In genomic region chr1:70573317-70573843, GRCh38 we compare ENCODE assay signal across 33 cellular contexts.
DNase-seq lines count a peak whose midpoint lies in the region; ATAC-seq, FAIRE-seq and TF ChIP-seq lines count a peak whose summit lies in the region.
"Had no signal": no experiment of that assay in that cellular context is flagged by ENCODE, and none has a peak within 500 bp of the region (broad histone marks: within the 10 kb centered on the region; RNA-seq: fewer than 3 reads in every experiment).

No MANE protein-coding gene starts in this region.

- DNase-seq in K562 (ENCODE audit: extremely low read depth in 1 of 4, low spot score in 3 of 4) (no peak), H1 (ENCODE audit: low read depth in 1 of 2, low spot score in 2 of 2) (no peak), frontal cortex (ENCODE audit: low spot score in 2 of 2) (no peak), vagina (ENCODE audit: extremely low spot score in 2 of 2) (no peak), sciatic nerve (ENCODE audit: low spot score) (no peak)
- no peak for DNase-seq in activated CD8-positive, alpha-beta memory T cell treated with anti-CD3 and anti-CD28 coated beads for 24 hours
- DNase-seq: 8988T; ACHN; AML-193; BE2C; C1 segment of cervical spinal cord; Caco-2; Calu3; CD4-positive, alpha-beta memory T cell; CD4-positive, alpha-beta T cell; CD4-positive, CD25-positive, alpha-beta regulatory T cell; CD8-positive, alpha-beta memory T cell; CD8-positive, alpha-beta T cell; COR-L47; DMS 273 treated with DMSO at 0.1 percent for 48 hours; DMS153; DMS53; DMS79; DMS79 treated with DMSO at 0.1 percent for 48 hours; DND-41; EL had no signal

- no peak overlapping the region for H3K27ac ChIP-seq in K562 (ENCODE audit: extremely low read depth, low read depth, low read length)
- no peak overlapping the region for H3K27ac ChIP-seq in H1 (ENCODE audit: low read depth, low read length)
- H3K27ac ChIP-seq in vagina: no peak overlapping the region
- H3K27ac ChIP-seq: 22Rv1; A549; BLaER1; BLaER1 treated with 17β-estradiol and CSF1 and Interleukin-3, amounts not matched to agents 10 nM and 100 nM; C4-2B had no signal

- CTCF ChIA-PET in K562 (lab: Yijun Ruan, JAX; ENCODE audit: low intra/inter-chr PET ratio): no interaction called here
- CTCF ChIA-PET in H1 (lab: Charles Lee; ENCODE audit: partially characterized antibody): no interaction called here

- no peaks in the 10 kb centered on the region for H3K79me1 ChIP-seq in H1 (ENCODE audit: low read depth, low read length)

- H3K9me1 ChIP-seq in K562 (ENCODE audit: control insufficient read depth, insufficient read depth, low read length): no peaks in the 10 kb centered on the region

- no peak overlapping the region for H2BK20ac ChIP-seq in H1 (ENCODE audit: low read length)

- H2BK12ac ChIP-seq in H1 (ENCODE audit: low read depth, low read length): no peak overlapping the region

- H3K4ac ChIP-seq in H1 (replicated peaks; ENCODE audit: insufficient read length, low read depth, low read length): no peak overlapping the region

- no peak for TF ChIP-seq EP300 in K562 (IDR thresholded peaks at IDR 0.05; ENCODE audit: low read length)
- TF ChIP-seq EP300 in H1 (IDR thresholded peaks at IDR 0.05; ENCODE audit: borderline replicate concordance in 1 of 2, low read depth in 2 of 2, low read length in 2 of 2): no peak

- H3K27me3 ChIP-seq in K562 (ENCODE audit: control insufficient read depth in 2 of 2, insufficient read depth in 2 of 2, low read length in 2 of 2) (no peaks in the 10 kb centered on the region), H1 (replicated peaks in 1 of 4; ENCODE audit: control insufficient read depth in 3 of 4, extremely low read depth in 1 of 4, insufficient read depth in 3 of 4, low read length in 3 of 4) (no peaks in the 10 kb centered on the region), vagina (no peaks in the 10 kb centered on the region)
- H3K27me3 ChIP-seq: BE2C; BLaER1; BLaER1 treated with 17β-estradiol and CSF1 and Interleukin-3, amounts not matched to agents 10 nM and 100 nM had no signal

- H3K9me3 ChIP-seq in K562 (replicated peaks; ENCODE audit: control insufficient read depth, insufficient read depth, low read depth, low read length) (no peaks in the 10 kb centered on the region), H1 (ENCODE audit: insufficient read depth in 2 of 2, low read depth in 1 of 2, low read length in 1 of 2) (no peaks in the 10 kb centered on the region), vagina (no peaks in the 10 kb centered on the region)
- H3K9me3 ChIP-seq: A549; BE2C; BLaER1; BLaER1 treated with 17β-estradiol and CSF1 and Interleukin-3, amounts not matched to agents 10 nM and 100 nM; Caco-2 had no signal

- no peak overlapping the region for H3K4me2 ChIP-seq in K562 (ENCODE audit: insufficient read depth, low read length)
- H3K4me2 ChIP-seq in H1 (ENCODE audit: insufficient read depth in 1 of 2, low read depth in 2 of 2, low read length in 2 of 2): no peak overlapping the region
- H3K4me2 ChIP-seq: A549; BLaER1; BLaER1 treated with 17β-estradiol and CSF1 and Interleukin-3, amounts not matched to agents 10 nM and 100 nM had no signal

- 97% methylated on average over 2 of the region's 2 CpGs for WGBS in K562 (ENCODE audit: insufficient coverage, low coverage, missing lambda C conversion rate)
- WGBS in H1 (ENCODE audit: extremely low coverage in 1 of 2, insufficient coverage in 1 of 2, insufficient read length in 1 of 2, insufficient replicate concordance in 2 of 2, low coverage in 1 of 2, low lambda C conversion rate in 2 of 2, missing lambda C conversion rate in 1 of 2), 2 experiments: 97% methylated on average over 2 of the region's 2 CpGs; no CpG with 5 or more reads in 1 of the 2 experiments

- H2BK120ac ChIP-seq in H1 (replicated peaks; ENCODE audit: low read depth, low read length): no peak overlapping the region

- H3K9ac ChIP-seq in K562 (ENCODE audit: insufficient read depth in 1 of 2, low read depth in 2 of 2, low read length in 2 of 2) (no peak overlapping the region), H1 (replicated peaks in 1 of 4; ENCODE audit: extremely low read depth in 1 of 4, low read depth in 3 of 4, low read length in 3 of 4) (no peak overlapping the region)
- H3K9ac ChIP-seq: BLaER1; BLaER1 treated with 17β-estradiol and CSF1 and Interleukin-3, amounts not matched to agents 10 nM and 100 nM had no signal

- FAIRE-seq in K562 (lab: Jason Lieb, UNC) (no peak), H1 (lab: Jason Lieb, UNC) (no peak), frontal cortex (lab: Jason Lieb, UNC) (peak; percentile 47)
- FAIRE-seq: A204.1, A549, D721Med had no signal

- H2BK5ac ChIP-seq in H1 (ENCODE audit: low read depth, low read length): no peak overlapping the region

- no peak overlapping the region for H4K91ac ChIP-seq in H1 (replicated peaks; ENCODE audit: insufficient read length, low read length)

- H4K8ac ChIP-seq in H1 (ENCODE audit: extremely low read depth, insufficient read depth, low read length): no peak overlapping the region

- no TSS peak for BruUV-seq in K562 (replicated peaks; lab: Mats Ljungman, UMichigan)

- TF ChIP-seq CTCF in K562 (IDR thresholded peaks at IDR 0.05 in 2 of 3, conservative IDR thresholded peaks at IDR 0.05 in 1 of 3; ENCODE audit: insufficient read depth in 2 of 3, low read depth in 1 of 3, low read length in 3 of 3) (no peak), H1 (IDR thresholded peaks at IDR 0.05; ENCODE audit: control extremely low read depth in 1 of 3, insufficient read depth in 1 of 3, low read depth in 1 of 3, low read length in 3 of 3) (no peak), vagina (IDR thresholded peaks at IDR 0.05) (no peak)

- H3K4me1 ChIP-seq in K562 (replicated peaks in 1 of 2; ENCODE audit: control insufficient read depth in 2 of 2, insufficient read depth in 2 of 2, low read length in 2 of 2) (no peaks in the 10 kb centered on the region), H1 (replicated peaks in 1 of 4; ENCODE audit: control insufficient read depth in 3 of 4, insufficient read depth in 4 of 4, low read length in 3 of 4) (no peaks in the 10 kb centered on the region), vagina (no peaks in the 10 kb centered on the region)
- H3K4me1 ChIP-seq: A549; BE2C; BLaER1; BLaER1 treated with 17β-estradiol and CSF1 and Interleukin-3, amounts not matched to agents 10 nM and 100 nM; Caco-2 had no signal

- no peak overlapping the region for H3K4me3 ChIP-seq in K562
- no peak overlapping the region for H3K4me3 ChIP-seq in H1 (ENCODE audit: extremely low read depth in 1 of 4, insufficient read depth in 2 of 4, low read depth in 3 of 4, low read length in 4 of 4)
- H3K4me3 ChIP-seq in vagina: no peak overlapping the region
- H3K4me3 ChIP-seq: A549; BLaER1; BLaER1 treated with 17β-estradiol and CSF1 and Interleukin-3, amounts not matched to agents 10 nM and 100 nM had no signal

- H3K79me2 ChIP-seq in K562 (ENCODE audit: control insufficient read depth, insufficient read depth, low read length) (no peaks in the 10 kb centered on the region), H1 (ENCODE audit: control insufficient read depth in 1 of 2, insufficient read depth in 2 of 2, low read length in 2 of 2) (no peaks in the 10 kb centered on the region)

- TF ChIP-seq RAD21 in K562 (CRISPR knock-in tag; conservative IDR thresholded peaks at IDR 0.05 in 1 of 2, IDR thresholded peaks at IDR 0.05 in 1 of 2) (no peak), H1 (IDR thresholded peaks at IDR 0.05 in 1 of 2, conservative IDR thresholded peaks at IDR 0.05 in 1 of 2; ENCODE audit: low read depth in 2 of 2, low read length in 2 of 2) (no peak)

- H3K23me2 ChIP-seq in H1 (ENCODE audit: low read depth, low read length): no peaks in the 10 kb centered on the region; the same call in 1 of the 2 replicates

- H3K56ac ChIP-seq in H1 (replicated peaks; ENCODE audit: insufficient read length, low read depth, low read length): peak overlapping the region; percentile 95

- in situ Hi-C loops in K562 (cut with MboI): no loop called here

- no peak overlapping the region for H2AK5ac ChIP-seq in H1 (ENCODE audit: low read depth, low read length)

- no peaks in the 10 kb centered on the region for H3K36me3 ChIP-seq in K562 (ENCODE audit: control insufficient read depth, insufficient read depth, low read length)
- no peaks in the 10 kb centered on the region for H3K36me3 ChIP-seq in H1 (ENCODE audit: control insufficient read depth in 2 of 4, insufficient read depth in 4 of 4, low read length in 3 of 4)
- no peaks in the 10 kb centered on the region for H3K36me3 ChIP-seq in vagina
- H3K36me3 ChIP-seq: BE2C; BLaER1; BLaER1 treated with 17β-estradiol and CSF1 and Interleukin-3, amounts not matched to agents 10 nM and 100 nM had no signal

- TF ChIP-seq POLR2A in K562 (conservative IDR thresholded peaks at IDR 0.05) (no peak), H1 (IDR thresholded peaks at IDR 0.05; ENCODE audit: control extremely low read depth in 1 of 2, low read depth in 2 of 2, low read length in 2 of 2) (no peak), vagina (IDR thresholded peaks at IDR 0.05) (no peak)

- POLR2A ChIA-PET in K562 (lab: Yijun Ruan, JAX): no interaction called here
- POLR2A ChIA-PET in H1 (lab: Charles Lee; ENCODE audit: partially characterized antibody): no interaction called here

- H4K20me1 ChIP-seq in K562 (replicated peaks; ENCODE audit: control insufficient read depth, insufficient read depth, low read length) (no peaks in the 10 kb centered on the region), H1 (replicated peaks in 1 of 2; ENCODE audit: control insufficient read depth in 1 of 2, insufficient read depth in 2 of 2, low read length in 2 of 2) (no peaks in the 10 kb centered on the region)
- H4K20me1 ChIP-seq: BLaER1; BLaER1 treated with 17β-estradiol and CSF1 and Interleukin-3, amounts not matched to agents 10 nM and 100 nM had no signal

- H3K14ac ChIP-seq in H1 (ENCODE audit: insufficient read length): no peak overlapping the region

- no peak overlapping the region for H4K5ac ChIP-seq in H1 (ENCODE audit: insufficient read length, low read depth, low read length)

- no peak for ATAC-seq in K562
- no peak for ATAC-seq in sciatic nerve
- ATAC-seq: A549; CD8-positive, alpha-beta T cell had no signal

- H2AFZ ChIP-seq in K562 (ENCODE audit: low read depth, low read length) (no peak overlapping the region), H1 (ENCODE audit: low read length) (no peak overlapping the region)

- no peak overlapping the region for H2BK15ac ChIP-seq in H1 (ENCODE audit: low read length)

- H3K23ac ChIP-seq in H1 (ENCODE audit: insufficient read length): no peak overlapping the region

- intact Hi-C loops in K562 (cut with micrococcal nuclease): no loop called here
- intact Hi-C loops in vagina (cut with DNase I): no loop called here
- intact Hi-C loops in sciatic nerve (cut with DNase I): no loop called here

- H3K18ac ChIP-seq in H1 (ENCODE audit: extremely low read depth, low read length): no peak overlapping the region

TF ChIP-seq in K562, 482 proteins besides CTCF, POLR2A, EP300 and RAD21 (continues in another document):
- TF ChIP-seq ZNF436 (CRISPR knock-in tag; IDR thresholded peaks at IDR 0.05) (no peak), PML (IDR thresholded peaks at IDR 0.05; ENCODE audit: low read length) (no peak), PURB (CRISPR knock-in tag; IDR thresholded peaks at IDR 0.05; ENCODE audit: low read depth) (no peak)

TF ChIP-seq in H1, 55 proteins besides CTCF, POLR2A, EP300 and RAD21 (continues in another document):
- TF ChIP-seq CEBPB (IDR thresholded peaks at IDR 0.05; ENCODE audit: low read depth, low read length) (no peak), NANOG (IDR thresholded peaks at IDR 0.05; ENCODE audit: insufficient read depth, low read depth, low read length, poor library complexity, severe bottlenecking) (no peak)
